22 cellular contexts compared by ENCODE assay signal in the genomic region with DNA sequence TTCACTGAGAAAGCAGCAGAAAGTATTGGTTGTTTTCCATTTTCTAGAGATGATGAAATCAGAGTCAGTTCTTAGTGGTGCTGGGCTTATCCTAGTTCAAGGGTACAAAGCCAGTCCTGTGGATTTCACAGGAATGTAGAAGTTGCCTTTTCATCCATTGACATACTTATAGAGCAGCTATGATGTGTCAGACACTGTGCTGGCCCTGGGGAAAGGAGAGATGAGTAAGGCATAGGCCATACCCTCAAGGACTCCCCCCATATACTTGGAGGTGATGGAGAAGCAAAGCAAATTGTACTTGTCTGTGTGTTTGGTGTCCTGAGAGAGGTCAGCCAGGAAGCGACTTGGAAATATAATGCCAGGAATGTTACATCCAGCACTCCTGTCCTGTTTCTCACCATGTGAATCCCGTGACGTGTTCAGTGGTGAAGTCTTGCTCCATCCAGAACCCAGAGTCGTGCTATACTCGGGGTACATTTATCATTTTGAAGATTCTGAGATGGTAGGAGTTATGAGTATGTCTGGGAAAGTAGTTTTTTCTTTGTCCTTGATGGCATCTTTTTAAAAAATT. TPM values are rescaled to one million over a fixed set of nuclear protein-coding genes. Genes with fewer than 3 reads are reported as not detected.
A peak's percentile ranks its signal among the peaks of the same experiment; 100 is the strongest.
DNase-seq lines count a peak whose midpoint lies in the region; ATAC-seq and TF ChIP-seq lines count a peak whose summit lies in the region.
"Had no signal": no experiment of that assay in that cellular context is flagged by ENCODE, and none has a peak within 500 bp of the region (broad histone marks: within the 10 kb centered on the region; RNA-seq: fewer than 3 reads in every experiment).

No MANE protein-coding gene starts in this region.

- no peaks in the 10 kb centered on the region for H3K27me3 Mint-ChIP-seq in activated T-cell treated with anti-CD3 and anti-CD28 coated beads, Interleukin-2, amount 50 U/mL, for 24 hours
- no peaks in the 10 kb centered on the region for H3K27me3 Mint-ChIP-seq in activated T-cell treated with anti-CD3 and anti-CD28 coated beads, Interleukin-2, amount 50 U/mL, for 4 hours (ENCODE audit: low read depth)
- no peaks in the 10 kb centered on the region for H3K27me3 Mint-ChIP-seq in HFFc6 (ENCODE audit: insufficient read depth)

- no peaks in the 10 kb centered on the region for H3K9me3 Mint-ChIP-seq in activated T-cell treated with anti-CD3 and anti-CD28 coated beads, Interleukin-2, amount 50 U/mL, for 24 hours
- H3K9me3 Mint-ChIP-seq in activated T-cell treated with anti-CD3 and anti-CD28 coated beads, Interleukin-2, amount 50 U/mL, for 4 hours, result no peaks in the 10 kb centered on the region
- no peaks in the 10 kb centered on the region for H3K9me3 Mint-ChIP-seq in HFFc6

- peaks cover 49% of the 10 kb centered on the region for H3K36me3 ChIP-seq in BE2C

- POLR2A ChIA-PET in HEK293T (lab: Yijun Ruan, JAX), result no interaction called here

- H3K9me3 ChIP-seq in BE2C, result no peaks in the 10 kb centered on the region
- H3K9me3 ChIP-seq: prostate gland, stomach, upper lobe of left lung had no signal

- no peak for TF ChIP-seq CTCF in HFFc6 (IDR thresholded peaks at IDR 0.05)
- no peak for TF ChIP-seq CTCF in BE2C (IDR thresholded peaks at IDR 0.05; ENCODE audit: low read depth, low read length)

- CTCF ChIA-PET in HEK293T (lab: Yijun Ruan, JAX), result no interaction called here

- H3K27me3 ChIP-seq in BE2C, result no peaks in the 10 kb centered on the region
- H3K27me3 ChIP-seq: brain microvascular endothelial cell, stomach, upper lobe of left lung had no signal

- no peak overlapping the region for H3K4me3 Mint-ChIP-seq in activated T-cell treated with anti-CD3 and anti-CD28 coated beads, Interleukin-2, amount 50 U/mL, for 24 hours
- H3K4me3 Mint-ChIP-seq in activated T-cell treated with anti-CD3 and anti-CD28 coated beads, Interleukin-2, amount 50 U/mL, for 4 hours, result no peak overlapping the region
- H3K4me3 Mint-ChIP-seq in HFFc6, result no peak overlapping the region

- H3K27ac Mint-ChIP-seq in activated T-cell treated with anti-CD3 and anti-CD28 coated beads, Interleukin-2, amount 50 U/mL, for 24 hours, result peak overlapping the region; percentile 70
- H3K27ac Mint-ChIP-seq in HFFc6, result peak overlapping the region; percentile 12; the same call in 1 of the 2 replicates

- peaks cover 91% of the 10 kb centered on the region for H3K36me3 Mint-ChIP-seq in activated T-cell treated with anti-CD3 and anti-CD28 coated beads, Interleukin-2, amount 50 U/mL, for 24 hours (ENCODE audit: low read depth)
- H3K36me3 Mint-ChIP-seq in activated T-cell treated with anti-CD3 and anti-CD28 coated beads, Interleukin-2, amount 50 U/mL, for 4 hours (ENCODE audit: insufficient read depth), result peaks cover 26% of the 10 kb centered on the region
- H3K36me3 Mint-ChIP-seq in HFFc6 (ENCODE audit: low read depth), result peaks cover 39% of the 10 kb centered on the region

- DNase-seq in activated T-cell treated with anti-CD3 and anti-CD28 coated beads, Interleukin-2, amount 50 U/mL, for 24 hours, result no peak
- DNase-seq in activated T-cell treated with anti-CD3 and anti-CD28 coated beads, Interleukin-2, amount 50 U/mL, for 4 hours, result no peak
- DNase-seq in HFFc6, result no peak
- peak; percentile 51 for DNase-seq in skeletal muscle cell (ENCODE audit: low read depth)
- DNase-seq in Kasumi-1 (lab: John Stamatoyannopoulos, UW), result no peak
- no peak for DNase-seq in HEK293T (ENCODE audit: extremely low spot score)
- DNase-seq in BE2C, result no peak
- DNase-seq: activated CD4-positive, CD25-positive, alpha-beta regulatory T cell treated with anti-CD3 and anti-CD28 coated beads, Interleukin-2, amount 50 U/mL, for 72 hours; activated CD8-positive, alpha-beta memory T cell treated with anti-CD3 and anti-CD28 coated beads for 24 hours; activated T-cell treated with anti-CD3 and anti-CD28 coated beads, Interleukin-2, amount 50 U/mL, for 48 hours; brain microvascular endothelial cell; cortex of kidney; GF-D8; H7; NCI-H1048; NCI-H187; stimulated activated CD8-positive, alpha-beta memory T cell treated with anti-CD3 and anti-CD28 coated beads, Interleukin-4, amount 100 ng/mL, for 48 hours; stomach; upper lobe of left lung had no signal

- no peaks in the 10 kb centered on the region for H3K4me1 ChIP-seq in BE2C
- H3K4me1 ChIP-seq: prostate gland had no signal

- peak overlapping the region; percentile 13 for H3K27ac ChIP-seq in cingulate gyrus (ENCODE audit: low read depth, low read length)
- H3K27ac ChIP-seq: brain microvascular endothelial cell, prostate gland, stomach, upper lobe of left lung had no signal

- H3K4me3 ChIP-seq in skeletal muscle cell (ENCODE audit: low read depth, low read length) (no peak overlapping the region), BE2C (ENCODE audit: low read depth, low read length) (no peak overlapping the region)
- H3K4me3 ChIP-seq: lung, prostate gland, stomach, upper lobe of left lung had no signal

- no peak for ATAC-seq in activated T-cell treated with anti-CD3 and anti-CD28 coated beads, Interleukin-2, amount 50 U/mL, for 4 hours

- H3K4me1 Mint-ChIP-seq in activated T-cell treated with anti-CD3 and anti-CD28 coated beads, Interleukin-2, amount 50 U/mL, for 24 hours (ENCODE audit: low read depth), result peaks cover 47% of the 10 kb centered on the region
- H3K4me1 Mint-ChIP-seq in activated T-cell treated with anti-CD3 and anti-CD28 coated beads, Interleukin-2, amount 50 U/mL, for 4 hours (ENCODE audit: low read depth), result peaks cover 37% of the 10 kb centered on the region
- peaks cover 32% of the 10 kb centered on the region for H3K4me1 Mint-ChIP-seq in HFFc6 (ENCODE audit: low read depth)

TF ChIP-seq in HEK293T, 16 proteins besides CTCF, POLR2A, EP300 and RAD21:
- TF ChIP-seq, protein P1, sequence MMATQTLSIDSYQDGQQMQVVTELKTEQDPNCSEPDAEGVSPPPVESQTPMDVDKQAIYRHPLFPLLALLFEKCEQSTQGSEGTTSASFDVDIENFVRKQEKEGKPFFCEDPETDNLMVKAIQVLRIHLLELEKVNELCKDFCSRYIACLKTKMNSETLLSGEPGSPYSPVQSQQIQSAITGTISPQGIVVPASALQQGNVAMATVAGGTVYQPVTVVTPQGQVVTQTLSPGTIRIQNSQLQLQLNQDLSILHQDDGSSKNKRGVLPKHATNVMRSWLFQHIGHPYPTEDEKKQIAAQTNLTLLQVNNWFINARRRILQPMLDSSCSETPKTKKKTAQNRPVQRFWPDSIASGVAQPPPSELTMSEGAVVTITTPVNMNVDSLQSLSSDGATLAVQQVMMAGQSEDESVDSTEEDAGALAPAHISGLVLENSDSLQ (IDR thresholded peaks at IDR 0.05), result no peak

RNA-seq across cellular contexts. Expression of a gene that starts 22.6 kb away (rescaled TPM):
- 10 to 100 TPM; 32.1 to 34.9 (median 33.7) TPM for total RNA-seq in activated T-cell treated with anti-CD3 and anti-CD28 coated beads, Interleukin-2, amount 50 U/mL, for 4 hours
- total RNA-seq in HFFc6 (2021; fragmentation: NEBNext Ultra II Directional; extraction: Animal tissue kit (Norgen Biotek cat#: 25700)), result 10 to 100 TPM; 54.1 to 64.4 (median 59.8) TPM
- polyA plus RNA-seq in BE2C (2012; ENCODE audit: insufficient read depth, insufficient read length, low read depth), result 17.0 TPM
